ENCODE assay signal across 10 cellular contexts in genomic region chr2:25050128-25050527, GRCh38.
"Had no signal": no experiment of that assay in that cellular context is flagged by ENCODE, and none has a peak within 500 bp of the region (broad histone marks: within the 10 kb centered on the region; RNA-seq: fewer than 3 reads in every experiment).

No MANE protein-coding gene starts in this region.

- ATAC-seq: activated CD8-positive, alpha-beta T cell treated with anti-CD3 and anti-CD28 coated beads for 36 hours; activated naive CD4-positive, alpha-beta T cell treated with anti-CD3 and anti-CD28 coated beads, Interleukin-2, amount 50 U/mL, for 72 hours; activated T-cell treated with anti-CD3 and anti-CD28 coated beads, Interleukin-2, amount 50 U/mL, for 4 hours; esophagus mucosa; left lung; psoas muscle; sciatic nerve had no signal

- DNase-seq: activated CD4-positive, alpha-beta T cell treated with anti-CD3 and anti-CD28 coated beads for 48 hours; activated CD8-positive, alpha-beta T cell treated with anti-CD3 and anti-CD28 coated beads for 36 hours; activated effector memory CD4-positive, alpha-beta T cell treated with Interleukin-2 at 50 U/mL for 16 hours; activated T-cell treated with anti-CD3 and anti-CD28 coated beads, Interleukin-2, amount 50 U/mL, for 4 hours; left lung; naive B cell; psoas muscle had no signal
